ENCODE assay signal across 6 cellular contexts in genomic region chr9:33801943-33802500, GRCh38. TPM values are rescaled to one million over a fixed set of nuclear protein-coding genes. Genes with fewer than 3 reads are reported as not detected.
"Had no signal": no experiment of that assay in that cellular context is flagged by ENCODE, and none has a peak within 500 bp of the region (broad histone marks: within the 10 kb centered on the region; RNA-seq: fewer than 3 reads in every experiment).

No MANE protein-coding gene starts in this region.

RNA-seq across cellular contexts. Expression of gene PRSS3, which starts 6.7 kb away (rescaled TPM):
- total RNA-seq: OCI-LY7, Right ventricle myocardium inferior, Right ventricle myocardium superior, SJCRH30, SJSA1, SK-MEL-5 had no signal
